Comparison of ENCODE assay signal across 20 cellular contexts in the genomic region with DNA sequence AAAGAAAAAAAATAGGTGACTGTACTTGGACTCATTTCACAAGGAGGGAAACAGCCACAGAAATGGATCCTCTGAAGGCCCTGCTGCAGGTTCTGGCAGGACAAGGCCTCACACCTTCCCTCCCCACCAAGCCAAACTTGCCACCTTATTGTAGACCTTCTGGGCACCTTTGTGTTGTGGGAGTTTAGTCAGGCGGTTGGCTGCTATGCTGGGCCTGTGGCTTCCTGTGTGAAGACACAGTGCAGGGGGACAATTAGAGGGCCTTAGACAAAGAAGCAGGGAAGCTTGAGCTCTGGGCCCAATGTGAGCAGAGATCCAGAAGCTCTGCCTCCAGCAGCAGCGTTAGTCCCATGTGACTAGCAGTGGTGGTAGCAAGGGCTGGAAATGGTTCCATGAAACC. TPM values are rescaled to one million over a fixed set of nuclear protein-coding genes. Genes with fewer than 3 reads are reported as not detected.
DNase-seq lines count a peak whose midpoint lies in the region; ATAC-seq and TF ChIP-seq lines count a peak whose summit lies in the region.
"Had no signal": no experiment of that assay in that cellular context is flagged by ENCODE, and none has a peak within 500 bp of the region (broad histone marks: within the 10 kb centered on the region; RNA-seq: fewer than 3 reads in every experiment).

No MANE protein-coding gene starts in this region.

- TF ChIP-seq CTCF in CD4-positive, alpha-beta T cell (IDR thresholded peaks at IDR 0.05): no peak
- no peak for TF ChIP-seq CTCF in activated CD8-positive, alpha-beta T cell treated with anti-CD3 and anti-CD28 coated beads for 36 hours (IDR thresholded peaks at IDR 0.05)

- peak overlapping the region; percentile 27 for H3K4me3 ChIP-seq in naive thymus-derived CD4-positive, alpha-beta T cell (ENCODE audit: low read length)
- H3K4me3 ChIP-seq: GM12878, Peyer's patch had no signal

- intact Hi-C loops in CD4-positive, alpha-beta T cell (cut with DNase I, micrococcal nuclease): no loop called here
- intact Hi-C loops in activated CD8-positive, alpha-beta T cell treated with anti-CD3 and anti-CD28 coated beads for 36 hours (cut with micrococcal nuclease): no loop called here
- intact Hi-C loops in naive thymus-derived CD4-positive, alpha-beta T cell (cut with micrococcal nuclease): no loop called here

- no peaks in the 10 kb centered on the region for H3K9me3 ChIP-seq in CD4-positive, alpha-beta T cell (ENCODE audit: control insufficient read depth, low read length)
- no peaks in the 10 kb centered on the region for H3K9me3 ChIP-seq in naive thymus-derived CD4-positive, alpha-beta T cell (ENCODE audit: control insufficient read depth in 2 of 3, low read length in 3 of 3)
- H3K9me3 ChIP-seq: BE2C, Peyer's patch had no signal

- no peak for ATAC-seq in CD4-positive, alpha-beta T cell (ENCODE audit: poor library complexity)
- no peak for ATAC-seq in activated CD8-positive, alpha-beta T cell treated with anti-CD3 and anti-CD28 coated beads for 36 hours
- ATAC-seq in naive thymus-derived CD4-positive, alpha-beta T cell: no peak
- ATAC-seq in HG03280 (IDR thresholded peaks at IDR 0.05; ENCODE audit: unreplicated experiment) (no peak), HG03521 (IDR thresholded peaks at IDR 0.05; ENCODE audit: unreplicated experiment) (no peak)
- ATAC-seq: GM12878 had no signal

- POLR2A ChIA-PET in CD4-positive, alpha-beta T cell (lab: Charles Lee): interaction anchor here (1.6 kb wide), 1 partner anchor 17 kb away, joined by 5 read pairs; a partner anchor contains a TSS
- POLR2A ChIA-PET in activated CD8-positive, alpha-beta T cell treated with anti-CD3 and anti-CD28 coated beads for 36 hours (lab: Charles Lee): interaction anchor here (1.4 to 6.4 kb wide), 3 partner anchors 8 to 94 kb away, joined by 3 to 76 read pairs (median 8); a partner anchor contains a TSS
- POLR2A ChIA-PET in naive thymus-derived CD4-positive, alpha-beta T cell (lab: Charles Lee): interaction anchor here (0.8 to 6.3 kb wide), 2 partner anchors 7 to 16 kb away, joined by 3 to 56 read pairs; a partner anchor contains a TSS

- CTCF ChIA-PET in CD4-positive, alpha-beta T cell (lab: Charles Lee): interaction anchor here (1.7 kb wide), 1 partner anchor 10 kb away, joined by 6 read pairs; no protein-coding TSS in a partner anchor
- CTCF ChIA-PET in activated CD8-positive, alpha-beta T cell treated with anti-CD3 and anti-CD28 coated beads for 36 hours (lab: Charles Lee): interaction anchor here (1.3 to 7.6 kb wide), 4 partner anchors 9 to 228 kb away, joined by 3 to 37 read pairs (median 5); a partner anchor contains a TSS
- CTCF ChIA-PET in naive thymus-derived CD4-positive, alpha-beta T cell (lab: Charles Lee): interaction anchor here (0.7 to 1.9 kb wide), 3 partner anchors 8 to 39 kb away, joined by 3 to 5 read pairs (median 4); no protein-coding TSS in a partner anchor

- DNase-seq in T-helper 1 cell (no peak), NOMO-1 (lab: John Stamatoyannopoulos, UW; ENCODE audit: unreplicated experiment in 2 of 2) (no peak)
- DNase-seq in CD4-positive, alpha-beta T cell: no peak
- DNase-seq in activated CD8-positive, alpha-beta T cell treated with anti-CD3 and anti-CD28 coated beads for 36 hours: no peak
- DNase-seq in naive thymus-derived CD4-positive, alpha-beta T cell: no peak
- DNase-seq: 8988T, BE2C, DND-41, KG1, NCI-H1092, NCI-H146, NCI-H2081 treated with DMSO at 0.1 percent for 48 hours, NCI-H510A treated with DMSO at 0.1 percent for 48 hours, Peyer's patch, Right ventricle myocardium superior had no signal

- H3K27me3 Mint-ChIP-seq in T-helper 1 cell treated with Interleukin-12 subunit alpha and Interleukin-12 subunit beta and Interleukin-4 antibody, amounts not matched to agents 30 μg/mL and 1 μg/mL, for 36 hours (ENCODE audit: low read depth): no peaks in the 10 kb centered on the region
- no peaks in the 10 kb centered on the region for H3K27me3 Mint-ChIP-seq in CD4-positive, alpha-beta T cell
- no peaks in the 10 kb centered on the region for H3K27me3 Mint-ChIP-seq in activated CD8-positive, alpha-beta T cell treated with anti-CD3 and anti-CD28 coated beads for 36 hours
- peaks cover 0 to 3% (median 0%) of the 10 kb centered on the region in 5 donors for H3K27me3 Mint-ChIP-seq in naive thymus-derived CD4-positive, alpha-beta T cell

- no peak overlapping the region for H3K27ac ChIP-seq in CD4-positive, alpha-beta T cell (ENCODE audit: low read depth, low read length)
- H3K27ac ChIP-seq in naive thymus-derived CD4-positive, alpha-beta T cell (ENCODE audit: low read depth, low read length): no peak overlapping the region
- H3K27ac ChIP-seq: Peyer's patch had no signal

- peaks cover 19 to 46% of the 10 kb centered on the region in 2 donors for H3K4me1 ChIP-seq in naive thymus-derived CD4-positive, alpha-beta T cell (ENCODE audit: control insufficient read depth in 2 of 2, insufficient read depth in 2 of 2, low read length in 2 of 2)

- peak overlapping the region; percentile 43 for H3K27ac Mint-ChIP-seq in T-helper 1 cell treated with Interleukin-12 subunit alpha and Interleukin-12 subunit beta and Interleukin-4 antibody, amounts not matched to agents 30 μg/mL and 1 μg/mL, for 36 hours
- no peak overlapping the region for H3K27ac Mint-ChIP-seq in CD4-positive, alpha-beta T cell
- peak overlapping the region; percentile 66 for H3K27ac Mint-ChIP-seq in activated CD8-positive, alpha-beta T cell treated with anti-CD3 and anti-CD28 coated beads for 36 hours
- H3K27ac Mint-ChIP-seq in naive thymus-derived CD4-positive, alpha-beta T cell: peak overlapping the region in 4 of 9 donors; percentile 8 to 53 (median 38)

- H3K9me3 Mint-ChIP-seq in T-helper 1 cell treated with Interleukin-12 subunit alpha and Interleukin-12 subunit beta and Interleukin-4 antibody, amounts not matched to agents 30 μg/mL and 1 μg/mL, for 36 hours: no peaks in the 10 kb centered on the region
- no peaks in the 10 kb centered on the region for H3K9me3 Mint-ChIP-seq in CD4-positive, alpha-beta T cell
- no peaks in the 10 kb centered on the region for H3K9me3 Mint-ChIP-seq in activated CD8-positive, alpha-beta T cell treated with anti-CD3 and anti-CD28 coated beads for 36 hours
- H3K9me3 Mint-ChIP-seq in naive thymus-derived CD4-positive, alpha-beta T cell: peaks cover 0 to 5% (median 0%) of the 10 kb centered on the region in 11 donors

- peaks cover 42% of the 10 kb centered on the region for H3K36me3 Mint-ChIP-seq in T-helper 1 cell treated with Interleukin-12 subunit alpha and Interleukin-12 subunit beta and Interleukin-4 antibody, amounts not matched to agents 30 μg/mL and 1 μg/mL, for 36 hours (ENCODE audit: low read depth)
- H3K36me3 Mint-ChIP-seq in CD4-positive, alpha-beta T cell (ENCODE audit: low read depth): peaks cover 84% of the 10 kb centered on the region
- peaks cover 47% of the 10 kb centered on the region for H3K36me3 Mint-ChIP-seq in activated CD8-positive, alpha-beta T cell treated with anti-CD3 and anti-CD28 coated beads for 36 hours (ENCODE audit: low read depth)
- peaks cover 8 to 23% (median 11%) of the 10 kb centered on the region in 5 donors for H3K36me3 Mint-ChIP-seq in naive thymus-derived CD4-positive, alpha-beta T cell

- H3K36me3 ChIP-seq in naive thymus-derived CD4-positive, alpha-beta T cell (ENCODE audit: control insufficient read depth in 2 of 3, insufficient read depth in 3 of 3, low read length in 3 of 3): peaks cover 10 to 56% (median 14%) of the 10 kb centered on the region in 3 experiments

- peaks cover 29% of the 10 kb centered on the region for H3K4me1 Mint-ChIP-seq in T-helper 1 cell treated with Interleukin-12 subunit alpha and Interleukin-12 subunit beta and Interleukin-4 antibody, amounts not matched to agents 30 μg/mL and 1 μg/mL, for 36 hours (ENCODE audit: low read depth)
- H3K4me1 Mint-ChIP-seq in CD4-positive, alpha-beta T cell (ENCODE audit: low read depth): peaks cover 49% of the 10 kb centered on the region
- H3K4me1 Mint-ChIP-seq in activated CD8-positive, alpha-beta T cell treated with anti-CD3 and anti-CD28 coated beads for 36 hours (ENCODE audit: low read depth): peaks cover 24% of the 10 kb centered on the region
- H3K4me1 Mint-ChIP-seq in naive thymus-derived CD4-positive, alpha-beta T cell: peaks cover 24 to 52% (median 36%) of the 10 kb centered on the region in 7 donors

- no peak overlapping the region for H3K4me3 Mint-ChIP-seq in T-helper 1 cell treated with Interleukin-12 subunit alpha and Interleukin-12 subunit beta and Interleukin-4 antibody, amounts not matched to agents 30 μg/mL and 1 μg/mL, for 36 hours
- H3K4me3 Mint-ChIP-seq in CD4-positive, alpha-beta T cell: peak overlapping the region; percentile 34
- no peak overlapping the region for H3K4me3 Mint-ChIP-seq in activated CD8-positive, alpha-beta T cell treated with anti-CD3 and anti-CD28 coated beads for 36 hours
- H3K4me3 Mint-ChIP-seq in naive thymus-derived CD4-positive, alpha-beta T cell: peak overlapping the region in 1 of 10 donors; percentile 44

- no peaks in the 10 kb centered on the region for H3K27me3 ChIP-seq in CD4-positive, alpha-beta T cell (ENCODE audit: control insufficient read depth, insufficient read depth, low read length)
- H3K27me3 ChIP-seq in naive thymus-derived CD4-positive, alpha-beta T cell (ENCODE audit: control insufficient read depth in 2 of 2, insufficient read depth in 2 of 2, low read length in 2 of 2): no peaks in the 10 kb centered on the region
- H3K27me3 ChIP-seq: BE2C, Peyer's patch had no signal

RNA-seq across cellular contexts. Expression of a gene that starts 4.2 kb away (rescaled TPM):
- 10 to 100 TPM; 27.4 to 29.4 TPM for total RNA-seq in CD4-positive, alpha-beta T cell
- 10 to 100 TPM; 97.9 to 98.2 TPM for total RNA-seq in activated CD8-positive, alpha-beta T cell treated with anti-CD3 and anti-CD28 coated beads for 36 hours
- total RNA-seq in naive thymus-derived CD4-positive, alpha-beta T cell: 100 to 1,000 TPM in 1 of 5 experiments, 10 to 100 TPM in 4; 60.6 to 151 (median 70.7) TPM
- 10 to 100 TPM; 11.3 to 13.5 TPM for polyA plus RNA-seq in naive thymus-derived CD4-positive, alpha-beta T cell

RNA-seq across cellular contexts. Expression of a gene that starts 5.4 kb away (rescaled TPM):
- total RNA-seq in CD4-positive, alpha-beta T cell: 1 to 10 TPM; 4.1 to 6.2 TPM
- total RNA-seq in activated CD8-positive, alpha-beta T cell treated with anti-CD3 and anti-CD28 coated beads for 36 hours: 1 to 10 TPM in 1 of 2 experiments, under 1 TPM in 1; 0.96 to 2.0 TPM
- total RNA-seq in naive thymus-derived CD4-positive, alpha-beta T cell: 10 to 100 TPM in 1 of 5 experiments, 1 to 10 TPM in 4; 1.3 to 12.3 (median 2.9) TPM
- polyA plus RNA-seq in naive thymus-derived CD4-positive, alpha-beta T cell: not detected
- total RNA-seq: Peyer's patch, Right ventricle myocardium superior had no signal

RNA-seq across cellular contexts. Expression of a gene that starts 15.1 kb away (rescaled TPM):
- total RNA-seq in CD4-positive, alpha-beta T cell: 10 to 100 TPM; 28.6 to 30.0 TPM
- 10 to 100 TPM; 32.2 to 35.2 TPM for total RNA-seq in activated CD8-positive, alpha-beta T cell treated with anti-CD3 and anti-CD28 coated beads for 36 hours
- total RNA-seq in naive thymus-derived CD4-positive, alpha-beta T cell: 10 to 100 TPM; 26.7 to 53.6 (median 41.5) TPM
- 1 to 10 TPM; 5.5 to 7.6 TPM for polyA plus RNA-seq in naive thymus-derived CD4-positive, alpha-beta T cell

RNA-seq across cellular contexts. Expression of a gene that starts 16.3 kb away (rescaled TPM):
- 10 to 100 TPM; 17.4 to 21.1 TPM for total RNA-seq in CD4-positive, alpha-beta T cell
- 10 to 100 TPM; 57.4 to 64.0 TPM for total RNA-seq in activated CD8-positive, alpha-beta T cell treated with anti-CD3 and anti-CD28 coated beads for 36 hours
- total RNA-seq in naive thymus-derived CD4-positive, alpha-beta T cell: 10 to 100 TPM; 25.0 to 66.2 (median 33.3) TPM
- 10 to 100 TPM; 49.3 to 49.5 TPM for polyA plus RNA-seq in naive thymus-derived CD4-positive, alpha-beta T cell

RNA-seq across cellular contexts. Expression of a gene that starts 19.1 kb away (rescaled TPM):
- under 1 TPM; 0.11 to 0.14 TPM for total RNA-seq in CD4-positive, alpha-beta T cell
- total RNA-seq in activated CD8-positive, alpha-beta T cell treated with anti-CD3 and anti-CD28 coated beads for 36 hours: not detected
- total RNA-seq in naive thymus-derived CD4-positive, alpha-beta T cell: under 1 TPM in 2 of 5 experiments, not detected in 3; 0.11 to 0.29 TPM
- polyA plus RNA-seq in naive thymus-derived CD4-positive, alpha-beta T cell: not detected
- total RNA-seq: GM12878, M059J, Right ventricle myocardium superior had no signal
- polyA plus RNA-seq: GM12878 had no signal
